ENCODE assay signal across 8 cellular contexts in the genomic region with DNA sequence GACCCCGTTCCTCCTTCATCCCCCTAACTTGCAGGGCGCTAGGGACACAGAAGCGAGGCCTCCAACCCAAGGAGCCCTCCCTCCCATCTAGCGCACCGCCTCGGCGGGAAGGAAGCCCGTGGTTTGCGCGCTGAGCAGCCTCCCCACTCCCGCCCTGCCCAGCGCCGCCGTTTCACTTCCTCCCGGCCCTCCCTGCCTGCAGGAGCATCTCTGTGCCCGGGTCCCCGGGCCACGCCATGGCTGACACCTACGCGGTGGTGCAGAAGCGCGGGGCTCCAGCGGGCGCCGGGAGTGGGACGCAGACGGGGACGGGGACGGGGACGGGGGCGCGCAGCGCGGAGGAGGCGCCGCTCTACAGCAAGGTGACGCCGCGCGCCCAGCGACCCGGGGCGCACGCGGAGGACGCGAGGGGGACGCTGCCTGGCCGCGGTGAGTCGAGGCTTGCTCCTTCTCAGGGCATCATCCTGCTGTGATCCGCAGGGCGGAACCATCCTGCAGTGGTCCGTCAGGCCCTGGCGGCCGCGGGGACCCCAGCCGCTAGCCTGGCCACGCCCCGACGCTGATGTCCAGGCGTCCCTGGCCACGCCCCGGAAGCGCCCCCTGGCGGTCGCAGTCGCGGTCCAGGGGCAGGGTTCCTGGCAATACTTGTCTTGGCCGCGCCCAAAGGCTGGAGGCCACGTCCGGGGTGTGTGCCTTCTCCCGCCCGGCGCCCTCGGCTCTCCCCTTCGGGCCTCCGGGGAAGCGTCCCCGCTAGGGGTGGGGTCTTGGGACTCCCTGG. TPM values are rescaled to one million over a fixed set of nuclear protein-coding genes. Genes with fewer than 3 reads are reported as not detected.
DNase-seq lines count a peak whose midpoint lies in the region; ATAC-seq and TF ChIP-seq lines count a peak whose summit lies in the region.

No MANE protein-coding gene starts in this region.

- peak; percentile 62 for ATAC-seq in GM19351 (IDR thresholded peaks at IDR 0.05; ENCODE audit: unreplicated experiment)
- ATAC-seq in HG03460 (IDR thresholded peaks at IDR 0.05; ENCODE audit: unreplicated experiment) = peak; percentile 69
- ATAC-seq in stimulated activated effector memory CD8-positive, alpha-beta T cell treated with anti-CD3 and anti-CD28 coated beads, Interleukin-12 subunit alpha, Interleukin-12 subunit beta, amount 100 ng/mL, for 72 hours = peak; percentile 84

- no peak for TF ChIP-seq EP300 in esophagus muscularis mucosa (IDR thresholded peaks at IDR 0.05)

- H3K4me3 Mint-ChIP-seq in activated T-cell treated with anti-CD3 and anti-CD28 coated beads, Interleukin-2, amount 50 U/mL, for 24 hours = peak overlapping the region; percentile 92
- peak overlapping the region; percentile 86 for H3K4me3 Mint-ChIP-seq in stimulated activated effector memory CD8-positive, alpha-beta T cell treated with anti-CD3 and anti-CD28 coated beads, Interleukin-12 subunit alpha, Interleukin-12 subunit beta, amount 100 ng/mL, for 72 hours

- peak overlapping the region; percentile 84 for H3K4me2 ChIP-seq in OCI-LY1 (ENCODE audit: low read length)

- H3K27me3 ChIP-seq in OCI-LY1 (ENCODE audit: insufficient read depth, low read length) = no peaks in the 10 kb centered on the region
- H3K27me3 ChIP-seq in esophagus muscularis mucosa = no peaks in the 10 kb centered on the region

- TF ChIP-seq POLR2A in esophagus muscularis mucosa (IDR thresholded peaks at IDR 0.05; ENCODE audit: low read depth) = peak; percentile 47

- WGBS in esophagus muscularis mucosa = 1% methylated on average over 16 of the region's 81 CpGs

- no peaks in the 10 kb centered on the region for H3K9me2 ChIP-seq in OCI-LY1 (ENCODE audit: low read depth, low read length)

- H2AFZ ChIP-seq in OCI-LY1 (ENCODE audit: low read length) = no peak overlapping the region

- peaks cover 59% of the 10 kb centered on the region for H3K36me3 ChIP-seq in OCI-LY1 (ENCODE audit: insufficient read depth, low read length)
- H3K36me3 ChIP-seq in esophagus muscularis mucosa = peaks cover 0 to 43% (median 16%) of the 10 kb centered on the region in 4 donors

- H3K9me3 ChIP-seq in OCI-LY1 (ENCODE audit: low read length) (no peaks in the 10 kb centered on the region), esophagus muscularis mucosa (no peaks in the 10 kb centered on the region)

- peak overlapping the region; percentile 95 for H3K27ac Mint-ChIP-seq in activated T-cell treated with anti-CD3 and anti-CD28 coated beads, Interleukin-2, amount 50 U/mL, for 24 hours
- peak overlapping the region; percentile 97 for H3K27ac Mint-ChIP-seq in stimulated activated effector memory CD8-positive, alpha-beta T cell treated with anti-CD3 and anti-CD28 coated beads, Interleukin-12 subunit alpha, Interleukin-12 subunit beta, amount 100 ng/mL, for 72 hours

- peaks cover 64% of the 10 kb centered on the region for H3K36me3 Mint-ChIP-seq in activated T-cell treated with anti-CD3 and anti-CD28 coated beads, Interleukin-2, amount 50 U/mL, for 24 hours (ENCODE audit: low read depth)
- H3K36me3 Mint-ChIP-seq in stimulated activated effector memory CD8-positive, alpha-beta T cell treated with anti-CD3 and anti-CD28 coated beads, Interleukin-12 subunit alpha, Interleukin-12 subunit beta, amount 100 ng/mL, for 72 hours = peaks cover 63% of the 10 kb centered on the region

- peak; percentile 70 for TF ChIP-seq CTCF in OCI-LY1 (IDR thresholded peaks at IDR 0.05; ENCODE audit: low read length)
- TF ChIP-seq CTCF in esophagus muscularis mucosa (IDR thresholded peaks at IDR 0.05) = peak; percentile 77 to 93 (median 93)

- peaks cover 6% of the 10 kb centered on the region; the same call in 1 of the 2 replicates for H3F3A ChIP-seq in OCI-LY1 (ENCODE audit: insufficient read depth, low read length)

- H3K4me1 Mint-ChIP-seq in activated T-cell treated with anti-CD3 and anti-CD28 coated beads, Interleukin-2, amount 50 U/mL, for 24 hours (ENCODE audit: low read depth) = peaks cover 57% of the 10 kb centered on the region
- peaks cover 69% of the 10 kb centered on the region for H3K4me1 Mint-ChIP-seq in stimulated activated effector memory CD8-positive, alpha-beta T cell treated with anti-CD3 and anti-CD28 coated beads, Interleukin-12 subunit alpha, Interleukin-12 subunit beta, amount 100 ng/mL, for 72 hours

- H3K27me3 Mint-ChIP-seq in activated T-cell treated with anti-CD3 and anti-CD28 coated beads, Interleukin-2, amount 50 U/mL, for 24 hours = no peaks in the 10 kb centered on the region

- peaks cover 12% of the 10 kb centered on the region for H3K79me2 ChIP-seq in OCI-LY1 (ENCODE audit: insufficient read depth, low read length)

- intact Hi-C loops in esophagus muscularis mucosa (cut with DNase I) = loop anchor here (2.0 kb wide), 1 partner anchor 17 kb away; no protein-coding TSS in a partner anchor

- H3K9ac ChIP-seq in OCI-LY1 (ENCODE audit: low read length) = peak overlapping the region; percentile 98

- H3K9me3 Mint-ChIP-seq in activated T-cell treated with anti-CD3 and anti-CD28 coated beads, Interleukin-2, amount 50 U/mL, for 24 hours = no peaks in the 10 kb centered on the region
- H3K9me3 Mint-ChIP-seq in stimulated activated effector memory CD8-positive, alpha-beta T cell treated with anti-CD3 and anti-CD28 coated beads, Interleukin-12 subunit alpha, Interleukin-12 subunit beta, amount 100 ng/mL, for 72 hours = no peaks in the 10 kb centered on the region

- H3K4me3 ChIP-seq in OCI-LY1 (ENCODE audit: low read depth, low read length, poor library complexity, severe bottlenecking) = peak overlapping the region; percentile 87
- peak overlapping the region; percentile 85 to 97 (median 90) for H3K4me3 ChIP-seq in esophagus muscularis mucosa

- H3K27ac ChIP-seq in OCI-LY1 (ENCODE audit: low read depth, low read length, poor library complexity, severe bottlenecking) (peak overlapping the region; percentile 92), esophagus muscularis mucosa (replicated peaks in 1 of 4) (peak overlapping the region; percentile 84 to 94 (median 88))

- H4K20me1 ChIP-seq in OCI-LY1 (ENCODE audit: insufficient read depth, low read length) = no peaks in the 10 kb centered on the region

- H3K4me1 ChIP-seq in OCI-LY1 (ENCODE audit: insufficient read depth, low read length, severe bottlenecking) (peaks cover 76% of the 10 kb centered on the region), esophagus muscularis mucosa (peaks cover 26 to 50% (median 45%) of the 10 kb centered on the region in 4 donors)

- DNase-seq in COLO668 (lab: John Stamatoyannopoulos, UW; ENCODE audit: unreplicated experiment) (peak; percentile 93), esophagus muscularis mucosa (ENCODE audit: extremely low spot score) (peak; percentile 96), myocyte (ENCODE audit: low read depth) (peak; percentile 91)
- DNase-seq in activated T-cell treated with anti-CD3 and anti-CD28 coated beads, Interleukin-2, amount 50 U/mL, for 24 hours = peak; percentile 87
- peak; percentile 85 to 92 for DNase-seq in stimulated activated effector memory CD8-positive, alpha-beta T cell treated with anti-CD3 and anti-CD28 coated beads, Interleukin-12 subunit alpha, Interleukin-12 subunit beta, amount 100 ng/mL, for 72 hours (ENCODE audit: low spot score in 2 of 2)

RNA-seq across cellular contexts. Expression of a gene that starts 16.4 kb away (rescaled TPM):
- total RNA-seq in esophagus muscularis mucosa (10 to 100 TPM; 36.6 to 60.2 (median 50.3) TPM), myocyte (10.5 and 11.3 TPM in 2 replicates)
- 19.4 TPM for polyA plus RNA-seq in myocyte (2012)

RNA-seq across cellular contexts. Expression of a gene that starts 29.5 kb away (rescaled TPM):
- 100 to 1,000 TPM in 3 of 4 donors, 10 to 100 TPM in 1; 94.7 to 139 (median 114) TPM for total RNA-seq in esophagus muscularis mucosa
- total RNA-seq in myocyte = 104 and 148 TPM in 2 replicates
- 84.3 TPM for polyA plus RNA-seq in myocyte (2012)

Comparison
In these comparisons a context has a peak if more than half of its experiments do, and no peak if none do; other contexts are left out.
1. Peak in every context shown above with its lines: DNase-seq, ATAC-seq, H3K4me3 ChIP-seq and H3K27ac ChIP-seq.